ENCODE assay signal across 8 cellular contexts in genomic region chr17:42458497-42459255, GRCh38. TPM values are rescaled to one million over a fixed set of nuclear protein-coding genes. Genes with fewer than 3 reads are reported as not detected.
DNase-seq lines count a peak whose midpoint lies in the region; ATAC-seq and TF ChIP-seq lines count a peak whose summit lies in the region.

TSS of gene ATP6V0A1 (plus strand) at chr17:42458878. CDS start at chr17:42460895, 2,017 bp downstream.

- no peaks in the 10 kb centered on the region for H3K36me3 ChIP-seq in neural cell (ENCODE audit: insufficient read depth, low read length)

- H3K27me3 ChIP-seq in neural cell (ENCODE audit: insufficient read depth, low read depth, low read length) = no peaks in the 10 kb centered on the region

- no peaks in the 10 kb centered on the region for H4K20me1 ChIP-seq in neural cell (ENCODE audit: insufficient read depth)

- TF ChIP-seq RAD21 in neural cell (conservative IDR thresholded peaks at IDR 0.05) = no peak

- no peaks in the 10 kb centered on the region for H3F3A ChIP-seq in neural cell (ENCODE audit: insufficient read depth, low read length, poor library complexity, severe bottlenecking)

- no peaks in the 10 kb centered on the region for H3K9me3 Mint-ChIP-seq in stimulated activated naive CD8-positive, alpha-beta T cell treated with anti-CD3 and anti-CD28 coated beads, Interleukin-15, amount 100 ng/mL, for 72 hours

- H3K27ac ChIP-seq in neural cell (ENCODE audit: low read length) = peak within 1 kb of the TSS; percentile 98

- H3K27me3 Mint-ChIP-seq in stimulated activated naive CD8-positive, alpha-beta T cell treated with anti-CD3 and anti-CD28 coated beads, Interleukin-15, amount 100 ng/mL, for 72 hours = peaks cover 7% of the 10 kb centered on the region

- H3K4me3 ChIP-seq in LNCaP clone FGC (ENCODE audit: low read depth, low read length) = peak within 1 kb of the TSS; percentile 96
- H3K4me3 ChIP-seq in foreskin fibroblast (ENCODE audit: low read depth in 1 of 2, low read length in 2 of 2) = peak within 1 kb of the TSS; percentile 68 to 87
- H3K4me3 ChIP-seq in neural cell (ENCODE audit: low read length) = peak within 1 kb of the TSS; percentile 89

- DNase-seq in DMS 273 (lab: John Stamatoyannopoulos, UW; ENCODE audit: unreplicated experiment) = peak; percentile 96
- peak; percentile 52 for DNase-seq in LNCaP clone FGC (ENCODE audit: low read depth)
- peak; percentile 76 for DNase-seq in SHP77 treated with DMSO at 0.1 percent for 48 hours (lab: John Stamatoyannopoulos, UW)
- peak; percentile 73 for DNase-seq in activated gamma-delta T cell treated with Interleukin-2 at 50 U/mL for 16 hours
- DNase-seq in foreskin fibroblast = peak; percentile 82 to 93
- peak; percentile 88 to 89 for DNase-seq in stimulated activated naive CD8-positive, alpha-beta T cell treated with anti-CD3 and anti-CD28 coated beads, Interleukin-15, amount 100 ng/mL, for 72 hours

- H3K9ac ChIP-seq in neural cell (ENCODE audit: low read length) = peak within 1 kb of the TSS; percentile 97

- H3K4me1 Mint-ChIP-seq in stimulated activated naive CD8-positive, alpha-beta T cell treated with anti-CD3 and anti-CD28 coated beads, Interleukin-15, amount 100 ng/mL, for 72 hours = peaks cover 46% of the 10 kb centered on the region

- peak within 1 kb of the TSS; percentile 76 for H2AFZ ChIP-seq in neural cell (ENCODE audit: low read depth, low read length)

- H3K79me2 ChIP-seq in neural cell (replicated peaks; ENCODE audit: insufficient read depth, low read length) = peaks cover 31% of the 10 kb centered on the region

- H3K4me2 ChIP-seq in neural cell (ENCODE audit: low read length) = peak within 1 kb of the TSS; percentile 93

- peak; percentile 62 for ATAC-seq in GM21717 (IDR thresholded peaks at IDR 0.05; ENCODE audit: unreplicated experiment)
- ATAC-seq in stimulated activated naive CD8-positive, alpha-beta T cell treated with anti-CD3 and anti-CD28 coated beads, Interleukin-15, amount 100 ng/mL, for 72 hours = peak; percentile 93

- TF ChIP-seq CTCF in LNCaP clone FGC (IDR thresholded peaks at IDR 0.05; ENCODE audit: control insufficient read depth, extremely low read depth, insufficient read depth) = no peak
- TF ChIP-seq CTCF in foreskin fibroblast (IDR thresholded peaks at IDR 0.05; ENCODE audit: low read depth, low read length) = no peak
- TF ChIP-seq CTCF in neural cell (IDR thresholded peaks at IDR 0.05; ENCODE audit: poor library complexity, severe bottlenecking) = no peak

- no peaks in the 10 kb centered on the region for H3K9me2 ChIP-seq in neural cell (ENCODE audit: insufficient read depth, low read length)

- TF ChIP-seq EP300 in neural cell (conservative IDR thresholded peaks at IDR 0.05; ENCODE audit: poor library complexity, severe bottlenecking) = peak; percentile 45

- peak within 1 kb of the TSS; percentile 73 to 98 for H3K27ac Mint-ChIP-seq in stimulated activated naive CD8-positive, alpha-beta T cell treated with anti-CD3 and anti-CD28 coated beads, Interleukin-15, amount 100 ng/mL, for 72 hours

- H3K9me3 ChIP-seq in neural cell (ENCODE audit: low read length) = no peaks in the 10 kb centered on the region

- peak within 1 kb of the TSS; percentile 90 to 99 for H3K4me3 Mint-ChIP-seq in stimulated activated naive CD8-positive, alpha-beta T cell treated with anti-CD3 and anti-CD28 coated beads, Interleukin-15, amount 100 ng/mL, for 72 hours

TF ChIP-seq in neural cell, 6 proteins besides CTCF, POLR2A, EP300 and RAD21:
- TF ChIP-seq EZH2 (IDR thresholded peaks at IDR 0.05; ENCODE audit: borderline replicate concordance, insufficient read depth, low read length, poor library complexity, severe bottlenecking) = no peak
- peak; percentile 52 for TF ChIP-seq MXI1 (conservative IDR thresholded peaks at IDR 0.05; ENCODE audit: poor library complexity, severe bottlenecking)
- TF ChIP-seq SMC3 (conservative IDR thresholded peaks at IDR 0.05; ENCODE audit: poor library complexity) = peak; percentile 13
- no peak for TF ChIP-seq TAF1 (IDR thresholded peaks at IDR 0.05; ENCODE audit: low read depth)
- TF ChIP-seq POLR2AphosphoS5 (IDR thresholded peaks at IDR 0.05) = peak; percentile 96

RNA-seq across cellular contexts. Expression of gene ATP6V0A1, which starts in this region (rescaled TPM):
- 92.1 and 94.0 TPM in 2 replicates for polyA plus RNA-seq in neural cell
- 181 and 208 TPM in 2 replicates for polyA minus RNA-seq in neural cell

Comparison
In these comparisons a context has a peak if more than half of its experiments do, and no peak if none do; other contexts are left out.
1. Peak in every context shown above with its lines: DNase-seq, ATAC-seq, H3K4me3 ChIP-seq and H3K27ac ChIP-seq.